12 cellular contexts compared by ENCODE assay signal in the genomic region with DNA sequence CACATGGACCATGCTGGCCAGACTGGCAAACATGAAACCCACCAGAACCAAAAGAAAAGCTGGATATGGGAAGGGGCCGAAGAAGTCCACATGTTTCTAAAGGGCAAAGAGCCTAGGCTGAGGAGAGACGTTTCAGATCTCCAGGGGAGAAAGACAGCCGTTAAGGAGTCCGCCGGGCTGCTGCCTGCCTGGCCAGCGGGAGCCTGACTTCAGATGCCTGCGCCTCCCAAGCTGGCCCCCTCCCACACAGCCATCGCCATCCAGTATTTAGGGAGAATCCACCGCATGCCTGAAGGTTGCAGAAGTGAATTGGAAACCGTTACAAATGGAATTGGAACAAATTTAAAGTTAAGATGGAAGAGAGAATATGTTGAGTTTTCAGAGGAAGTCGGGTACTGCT. TPM values are rescaled to one million over a fixed set of nuclear protein-coding genes. Genes with fewer than 3 reads are reported as not detected.
DNase-seq lines count a peak whose midpoint lies in the region; ATAC-seq and TF ChIP-seq lines count a peak whose summit lies in the region.
"Had no signal": no experiment of that assay in that cellular context is flagged by ENCODE, and none has a peak within 500 bp of the region (broad histone marks: within the 10 kb centered on the region; RNA-seq: fewer than 3 reads in every experiment).

No MANE protein-coding gene starts in this region.

- TF ChIP-seq CTCF in AG04450 (IDR thresholded peaks at IDR 0.05; ENCODE audit: low read depth, low read length), result no peak
- no peak for TF ChIP-seq CTCF in brain (conservative IDR thresholded peaks at IDR 0.05)
- TF ChIP-seq CTCF in upper lobe of left lung (IDR thresholded peaks at IDR 0.05), result no peak

- H3K27ac ChIP-seq in AG04450 (ENCODE audit: low read depth, low read length) (peak overlapping the region; percentile 31), HUES48 (ENCODE audit: low read depth, low read length) (no peak overlapping the region), upper lobe of left lung (no peak overlapping the region)
- H3K27ac ChIP-seq: gastrocnemius medialis had no signal

- H3K36me3 Mint-ChIP-seq in brain (peaks cover 48% of the 10 kb centered on the region), naive B cell (peaks cover 6 to 8% of the 10 kb centered on the region in 2 donors)
- peaks cover 10 to 13% of the 10 kb centered on the region in 2 donors for H3K36me3 Mint-ChIP-seq in stimulated activated naive B cell treated with anti-CD40 and anti-IgM and Interleukin-4, amounts not matched to agents 10 μg/mL and 1 μg/mL and 100 μg/mL, for 72 hours

- H3K4me3 ChIP-seq in AG04450 (ENCODE audit: low read depth, low read length), result peak overlapping the region; percentile 66
- H3K4me3 ChIP-seq in HUES48 (ENCODE audit: low read depth, low read length), result peak overlapping the region; percentile 74; the same call in 1 of the 2 replicates
- no peak overlapping the region for H3K4me3 ChIP-seq in upper lobe of left lung
- H3K4me3 ChIP-seq: gastrocnemius medialis had no signal

- TF ChIP-seq EP300 in upper lobe of left lung (IDR thresholded peaks at IDR 0.05), result no peak

- H3K9ac ChIP-seq in HUES48 (ENCODE audit: low read depth, low read length), result no peak overlapping the region

- H3K27me3 Mint-ChIP-seq in brain, result no peaks in the 10 kb centered on the region
- H3K27me3 Mint-ChIP-seq in naive B cell, result peaks cover 0 to 9% (median 0%) of the 10 kb centered on the region in 3 donors
- H3K27me3 Mint-ChIP-seq in stimulated activated naive B cell treated with anti-CD40 and anti-IgM and Interleukin-4, amounts not matched to agents 10 μg/mL and 1 μg/mL and 100 μg/mL, for 72 hours, result peaks cover 0 to 16% of the 10 kb centered on the region in 2 donors

- H3K27ac Mint-ChIP-seq in brain, result peak overlapping the region in 4 of 5 experiments; percentile 12 to 91 (median 60)
- peak overlapping the region in 1 of 6 donors; percentile 62 for H3K27ac Mint-ChIP-seq in naive B cell
- no peak overlapping the region for H3K27ac Mint-ChIP-seq in stimulated activated naive B cell treated with anti-CD40 and anti-IgM and Interleukin-4, amounts not matched to agents 10 μg/mL and 1 μg/mL and 100 μg/mL, for 72 hours

- TF ChIP-seq POLR2A in upper lobe of left lung (IDR thresholded peaks at IDR 0.05), result no peak

- H3K27me3 ChIP-seq in AG04450 (ENCODE audit: control insufficient read depth, insufficient read depth, low read length), result no peaks in the 10 kb centered on the region
- H3K27me3 ChIP-seq in HUES48 (ENCODE audit: control insufficient read depth, insufficient read depth, low read length), result peaks cover 15% of the 10 kb centered on the region
- H3K27me3 ChIP-seq in upper lobe of left lung, result peaks cover 0 to 16% (median 0%) of the 10 kb centered on the region in 4 donors

- peak overlapping the region; percentile 86 to 96 (median 93) for H3K4me3 Mint-ChIP-seq in brain
- H3K4me3 Mint-ChIP-seq in naive B cell, result peak overlapping the region in 6 of 8 donors; percentile 60 to 93 (median 82)
- H3K4me3 Mint-ChIP-seq in stimulated activated naive B cell treated with anti-CD40 and anti-IgM and Interleukin-4, amounts not matched to agents 10 μg/mL and 1 μg/mL and 100 μg/mL, for 72 hours, result no peak overlapping the region

- peaks cover 74% of the 10 kb centered on the region for H3K4me1 Mint-ChIP-seq in brain
- H3K4me1 Mint-ChIP-seq in naive B cell, result peaks cover 26 to 53% (median 28%) of the 10 kb centered on the region in 3 donors
- H3K4me1 Mint-ChIP-seq in stimulated activated naive B cell treated with anti-CD40 and anti-IgM and Interleukin-4, amounts not matched to agents 10 μg/mL and 1 μg/mL and 100 μg/mL, for 72 hours, result peaks cover 17 to 34% of the 10 kb centered on the region in 2 donors

- WGBS in upper lobe of left lung, 2 donors, result 60 to 75% methylated on average over 11 of the region's 11 CpGs

- H3K4me1 ChIP-seq in HUES48 (ENCODE audit: control insufficient read depth, insufficient read depth, low read length) (peaks cover 32% of the 10 kb centered on the region), upper lobe of left lung (peaks cover 0 to 43% (median 12%) of the 10 kb centered on the region in 4 donors)

- CTCF ChIA-PET in AG04450 (lab: Charles Lee), result no interaction called here

- no peak for DNase-seq in AG04450 (ENCODE audit: low read depth, low spot score)
- DNase-seq in naive B cell, result no peak
- no peak for DNase-seq in upper lobe of left lung
- DNase-seq in NCI-H446 treated with DMSO at 0.1 percent for 48 hours (lab: John Stamatoyannopoulos, UW), result no peak
- no peak for DNase-seq in stimulated activated naive B cell treated with anti-CD40 and anti-IgM and Interleukin-4, amounts not matched to agents 10 μg/mL and 1 μg/mL and 100 μg/mL, for 72 hours
- DNase-seq: activated naive CD4-positive, alpha-beta T cell treated with Interleukin-2 at 50 U/mL for 16 hours; gastrocnemius medialis; left cardiac atrium; NCI-H2081 treated with DMSO at 0.1 percent for 48 hours had no signal

- H3K9me3 Mint-ChIP-seq in brain, result peaks cover 0 to 4% (median 4%) of the 10 kb centered on the region in 5 experiments
- peaks cover 0 to 4% (median 0%) of the 10 kb centered on the region in 7 donors for H3K9me3 Mint-ChIP-seq in naive B cell
- H3K9me3 Mint-ChIP-seq in stimulated activated naive B cell treated with anti-CD40 and anti-IgM and Interleukin-4, amounts not matched to agents 10 μg/mL and 1 μg/mL and 100 μg/mL, for 72 hours, result no peaks in the 10 kb centered on the region

- ATAC-seq in naive B cell (ENCODE audit: low read depth in 2 of 2) (no peak), GM19467 (IDR thresholded peaks at IDR 0.05; ENCODE audit: unreplicated experiment) (no peak), upper lobe of left lung (ENCODE audit: low FRiP score in 2 of 2) (no peak)
- ATAC-seq in stimulated activated naive B cell treated with anti-CD40 and anti-IgM and Interleukin-4, amounts not matched to agents 10 μg/mL and 1 μg/mL and 100 μg/mL, for 72 hours (replicated peaks), result no peak
- ATAC-seq: gastrocnemius medialis, left cardiac atrium had no signal

- H3K9me3 ChIP-seq in AG04450 (ENCODE audit: control insufficient read depth, insufficient read depth, low read length), result no peaks in the 10 kb centered on the region; the same call in 1 of the 2 replicates
- H3K9me3 ChIP-seq in HUES48 (ENCODE audit: control insufficient read depth, insufficient read depth, low read length), result no peaks in the 10 kb centered on the region
- no peaks in the 10 kb centered on the region for H3K9me3 ChIP-seq in upper lobe of left lung
- H3K9me3 ChIP-seq: gastrocnemius medialis had no signal

- POLR2A ChIA-PET in AG04450 (lab: Yijun Ruan, JAX), result no interaction called here

- H3K36me3 ChIP-seq in HUES48 (ENCODE audit: control insufficient read depth, insufficient read depth, low read length) (peaks cover 10% of the 10 kb centered on the region; the same call in 1 of the 2 replicates), upper lobe of left lung (no peaks in the 10 kb centered on the region)
- H3K36me3 ChIP-seq: gastrocnemius medialis had no signal

RNA-seq across cellular contexts. Expression of a gene that starts 2.9 kb away (rescaled TPM):
- polyA plus RNA-seq in AG04450 (2011; rRNA removed), result 24.9 and 26.6 TPM in 2 replicates
- 53.5 and 76.3 TPM in 2 replicates for polyA minus RNA-seq in AG04450 (2011; rRNA and poly(A)+ RNA removed)
- polyA plus RNA-seq in brain (ENCODE audit: insufficient read depth, low read depth, low replicate concordance), result 36.3 TPM
- polyA plus RNA-seq in naive B cell (ENCODE audit: low read depth in 6 of 6), result 10 to 100 TPM; 14.0 to 26.8 (median 18.8) TPM
- total RNA-seq in upper lobe of left lung, result 10 to 100 TPM in 4 of 6 donors, 1 to 10 TPM in 2; 6.3 to 21.4 (median 12.8) TPM

Comparison
In these comparisons a context has a peak if more than half of its experiments do, and no peak if none do; other contexts are left out.
1. H3K4me3 ChIP-seq: peak in AG04450 (single experiment) and HUES48 (single experiment); none in upper lobe of left lung (0 of 4).
2. H3K4me3 Mint-ChIP-seq: peak in brain (5 of 5) and naive B cell (6 of 8); none in stimulated activated naive B cell treated with anti-CD40 and anti-IgM and Interleukin-4, amounts not matched to agents 10 μg/mL and 1 μg/mL and 100 μg/mL, for 72 hours (0 of 2).